Comparison of ENCODE assay signal across 8 cellular contexts in genomic region chr16:89973235-89973634, GRCh38. TPM values are rescaled to one million over a fixed set of nuclear protein-coding genes. Genes with fewer than 3 reads are reported as not detected.
DNase-seq lines count a peak whose midpoint lies in the region; ATAC-seq and TF ChIP-seq lines count a peak whose summit lies in the region.

No MANE protein-coding gene starts in this region.

- no peak for DNase-seq in A673 (ENCODE audit: low spot score)
- DNase-seq in cardiac fibroblast (ENCODE audit: low read depth in 2 of 2): no peak
- DNase-seq in GM13977 (ENCODE audit: low spot score): no peak
- no peak for DNase-seq in EL

- ATAC-seq in HG02970 (IDR thresholded peaks at IDR 0.05; ENCODE audit: low FRiP score, unreplicated experiment) (no peak), GM19324 (IDR thresholded peaks at IDR 0.05; ENCODE audit: low FRiP score, unreplicated experiment) (no peak)

- H3K4me1 ChIP-seq in A673 (ENCODE audit: insufficient read depth, low read length, poor library complexity, severe bottlenecking): peaks cover 18% of the 10 kb centered on the region
- peaks cover 7% of the 10 kb centered on the region; the same call in 1 of the 2 replicates for H3K4me1 ChIP-seq in HUES48 (ENCODE audit: control insufficient read depth, insufficient read depth, low read length)
- peaks cover 20% of the 10 kb centered on the region for H3K4me1 ChIP-seq in muscle layer of colon (ENCODE audit: insufficient read depth, low read length)

- intact Hi-C loops in A673 (cut with micrococcal nuclease; ENCODE audit: unreplicated experiment): loop anchor here (2.0 kb wide), 1 partner anchor 48 kb away; no protein-coding TSS in a partner anchor

- H3K27me3 ChIP-seq in A673 (replicated peaks; ENCODE audit: insufficient read depth, low read depth, low read length, poor library complexity) (no peaks in the 10 kb centered on the region), HUES48 (ENCODE audit: control insufficient read depth, insufficient read depth, low read length) (no peaks in the 10 kb centered on the region), muscle layer of colon (ENCODE audit: control insufficient read depth in 1 of 2, insufficient read depth in 2 of 2, low read length in 2 of 2) (no peaks in the 10 kb centered on the region)

- POLR2A ChIA-PET in A673 (lab: Charles Lee; ENCODE audit: low non-redundant PET): no interaction called here

- H3K9me3 ChIP-seq in A673 (ENCODE audit: low read depth, low read length, poor library complexity, severe bottlenecking) (no peaks in the 10 kb centered on the region), HUES48 (ENCODE audit: control insufficient read depth, insufficient read depth, low read length) (peaks cover 8% of the 10 kb centered on the region; the same call in 1 of the 2 replicates), muscle layer of colon (ENCODE audit: low read length) (no peaks in the 10 kb centered on the region)

- TF ChIP-seq CTCF in A673 (conservative IDR thresholded peaks at IDR 0.05; ENCODE audit: low read depth, low read length): no peak
- no peak for TF ChIP-seq CTCF in cardiac fibroblast (IDR thresholded peaks at IDR 0.05; ENCODE audit: low read depth, low read length)
- TF ChIP-seq CTCF in GM13977 (IDR thresholded peaks at IDR 0.05; ENCODE audit: extremely low read depth, insufficient read depth, missing control alignments): no peak

- in situ Hi-C loops in GM13977 (cut with MboI; ENCODE audit: low pct_unique_long_range_greater_than_20kb, low sequenced_read_pairs, unreplicated experiment): no loop called here

- BruUV-seq in A673 (replicated peaks; lab: Mats Ljungman, UMichigan): TSS peak; percentile 63

- H3K4me3 ChIP-seq in A673 (ENCODE audit: low read depth, low read length, poor library complexity, severe bottlenecking) (peak overlapping the region; percentile 100), HUES48 (ENCODE audit: low read depth, low read length) (peak overlapping the region; percentile 90), cardiac fibroblast (replicated peaks in 1 of 2; ENCODE audit: low read depth in 2 of 2, low read length in 2 of 2) (peak overlapping the region; percentile 95), muscle layer of colon (ENCODE audit: low read depth in 1 of 2, low read length in 2 of 2) (peak overlapping the region; percentile 92 to 99)

- H3K27ac ChIP-seq in A673 (ENCODE audit: low read depth, low read length, poor library complexity, severe bottlenecking) (peak overlapping the region; percentile 96), HUES48 (ENCODE audit: low read depth, low read length) (peak overlapping the region; percentile 97), muscle layer of colon (ENCODE audit: low read depth, low read length) (peak overlapping the region; percentile 97)

- H3K36me3 ChIP-seq in A673 (ENCODE audit: insufficient read depth, low read length, poor library complexity, severe bottlenecking): peaks cover 13% of the 10 kb centered on the region
- peaks cover 20% of the 10 kb centered on the region for H3K36me3 ChIP-seq in HUES48 (ENCODE audit: control insufficient read depth, insufficient read depth, low read length)
- peaks cover 9% of the 10 kb centered on the region for H3K36me3 ChIP-seq in muscle layer of colon (ENCODE audit: insufficient read depth, low read length)

- H3K9ac ChIP-seq in HUES48 (ENCODE audit: low read depth, low read length) (peak overlapping the region; percentile 95), muscle layer of colon (ENCODE audit: low read length) (peak overlapping the region; percentile 82)

- CTCF ChIA-PET in A673 (lab: Charles Lee): no interaction called here

RNA-seq across cellular contexts. Expression of gene DEF8, which starts 24.7 kb away (rescaled TPM):
- 88.8 and 90.1 TPM in 2 replicates for total RNA-seq in A673 (2021)

RNA-seq across cellular contexts. Expression of gene DBNDD1, which starts 46.0 kb away (rescaled TPM):
- total RNA-seq in A673 (2021): 24.6 and 31.9 TPM in 2 replicates

RNA-seq across cellular contexts. Expression of gene TUBB3, which starts 50.1 kb away (rescaled TPM):
- 273 and 297 TPM in 2 replicates for total RNA-seq in A673 (2021)

RNA-seq across cellular contexts. Expression of gene MC1R, which starts 54.6 kb away (rescaled TPM):
- 13.4 and 16.6 TPM in 2 replicates for total RNA-seq in A673 (2021)
